Comparison of ENCODE assay signal across 2 cellular contexts in genomic region chr6:86500035-86500434, GRCh38.
TF ChIP-seq lines count a peak whose summit lies in the region.

No MANE protein-coding gene starts in this region.

TF ChIP-seq in SK-N-SH, 30 proteins besides CTCF, POLR2A, EP300 and RAD21:
- TF ChIP-seq IRF3 (IDR thresholded peaks at IDR 0.05; ENCODE audit: low read depth, low read length) (no peak), RFX5 (IDR thresholded peaks at IDR 0.05; ENCODE audit: low read length) (peak; percentile 87)

TF ChIP-seq in SK-N-SH treated with all-trans-retinoic acid at 6 μM for 48 hours, 23 proteins besides CTCF, POLR2A, EP300 and RAD21 (continued from another document):
- no peak for TF ChIP-seq ISL1 (CRISPR knock-in tag; IDR thresholded peaks at IDR 0.05)
- no peak for TF ChIP-seq CSDC2 (CRISPR knock-in tag; IDR thresholded peaks at IDR 0.05)
- TF ChIP-seq ZNF8 (CRISPR knock-in tag; IDR thresholded peaks at IDR 0.05), result no peak
- no peak for TF ChIP-seq ZC3H10 (CRISPR knock-in tag; IDR thresholded peaks at IDR 0.05)
- no peak for TF ChIP-seq PPARA (CRISPR knock-in tag; IDR thresholded peaks at IDR 0.05; ENCODE audit: borderline replicate concordance)
